Comparison of ENCODE assay signal across 35 cellular contexts in genomic region chr7:112135815-112136706, GRCh38.
A peak's percentile ranks its signal among the peaks of the same experiment; 100 is the strongest.
DNase-seq lines count a peak whose midpoint lies in the region; ATAC-seq and TF ChIP-seq lines count a peak whose summit lies in the region.
"Had no signal": no experiment of that assay in that cellular context is flagged by ENCODE, and none has a peak within 500 bp of the region (broad histone marks: within the 10 kb centered on the region; RNA-seq: fewer than 3 reads in every experiment).

No MANE protein-coding gene starts in this region.

- CTCF ChIA-PET in HEK293 (lab: Yijun Ruan, JAX): interaction anchor here (0.6 to 0.7 kb wide), 3 partner anchors 21 to 368 kb away, joined by 3 to 4 read pairs (median 4); no protein-coding TSS in a partner anchor
- CTCF ChIA-PET in CD4-positive, alpha-beta memory T cell (lab: Charles Lee; ENCODE audit: partially characterized antibody): interaction anchor here (1.0 kb wide), 1 partner anchor 14 kb away, joined by 3 read pairs; no protein-coding TSS in a partner anchor

- H3K4me3 ChIP-seq in HEK293 (ENCODE audit: low read depth, low read length) (no peak overlapping the region), fibroblast of villous mesenchyme (ENCODE audit: low read depth, low read length) (no peak overlapping the region), neural cell (ENCODE audit: low read length) (no peak overlapping the region)
- H3K4me3 ChIP-seq in CD4-positive, alpha-beta memory T cell (ENCODE audit: low read length in 2 of 2): no peak overlapping the region
- H3K4me3 ChIP-seq: adrenal gland, body of pancreas, esophagus squamous epithelium, gastrocnemius medialis, ovary, suprapubic skin had no signal

- intact Hi-C loops in CD4-positive, alpha-beta memory T cell (cut with micrococcal nuclease): no loop called here

- no peak overlapping the region for H3K4me3 Mint-ChIP-seq in CD4-positive, alpha-beta memory T cell
- H3K4me3 Mint-ChIP-seq: activated CD4-positive, alpha-beta memory T cell treated with anti-CD3 and anti-CD28 coated beads, Interleukin-2, amount 10 ng/mL, durations not matched to agents 7 days and 5 days; activated T-helper 1 cell treated with anti-CD3 and anti-CD28 coated beads, Interleukin-12 subunit alpha, Interleukin-12 subunit beta, Interleukin-2, Interleukin-4 antibody, amounts not matched to agents 30 ng/mL and 10 ng/mL and 1 ng/mL, durations not matched to agents 14 hours and 24 hours and 36 hours; CD4-positive, CD25-positive, alpha-beta regulatory T cell; central memory CD8-positive, alpha-beta T cell; dendritic cell treated with granulocyte-macrophage colony-stimulating factor and Interleukin-4, amounts not matched to agents 40 ng/mL and 50 ng/mL, for 4 days; nephron had no signal

- DNase-seq in NCI-H446 treated with DMSO at 0.1 percent for 48 hours (lab: John Stamatoyannopoulos, UW) (peak; percentile 44), fibroblast of villous mesenchyme (ENCODE audit: low read depth) (peak; percentile 48), SHP77 treated with DMSO at 0.1 percent for 48 hours (lab: John Stamatoyannopoulos, UW) (no peak)
- no peak for DNase-seq in stimulated activated CD4-positive, alpha-beta T cell treated with anti-CD3 and anti-CD28 coated beads, Interleukin-4, amount 100 ng/mL, for 24 hours
- no peak for DNase-seq in CD4-positive, alpha-beta memory T cell
- DNase-seq: activated CD4-positive, alpha-beta memory T cell treated with anti-CD3 and anti-CD28 coated beads, Interleukin-2, amount 10 ng/mL, durations not matched to agents 7 days and 5 days; activated CD8-positive, alpha-beta memory T cell treated with anti-CD3 and anti-CD28 coated beads, Interleukin-2, amount 50 U/mL, for 48 hours; activated naive CD4-positive, alpha-beta T cell treated with Interleukin-2 at 50 U/mL for 16 hours; adrenal gland; AML-193; body of pancreas; CD4-positive, CD25-positive, alpha-beta regulatory T cell; esophagus squamous epithelium; gastrocnemius medialis; HCEC 1CT; mammary epithelial cell; NCI-H1048; NCI-H1694 treated with DMSO at 0.1 percent for 48 hours; NCI-H2171; NCI-H526 treated with DMSO at 0.1 percent for 48 hours; ovary; retina; SIG-M5; small intestine; stimulated activated naive CD4-positive, alpha-beta T cell; SW 1271 had no signal

- POLR2A ChIA-PET in HEK293 (lab: Yijun Ruan, JAX): interaction anchor here (0.6 kb wide), 1 partner anchor 315 kb away, joined by 3 read pairs; no protein-coding TSS in a partner anchor
- POLR2A ChIA-PET in CD4-positive, alpha-beta memory T cell (lab: Charles Lee; ENCODE audit: partially characterized antibody): no interaction called here

- no peak for TF ChIP-seq CTCF in HEK293 (tag by site-specific recombination; IDR thresholded peaks at IDR 0.05)
- no peak for TF ChIP-seq CTCF in fibroblast of villous mesenchyme (IDR thresholded peaks at IDR 0.05; ENCODE audit: insufficient read depth, low read depth, low read length)
- TF ChIP-seq CTCF in neural cell (IDR thresholded peaks at IDR 0.05; ENCODE audit: poor library complexity, severe bottlenecking): no peak

- H3K27ac ChIP-seq in HEK293 (ENCODE audit: extremely low read depth, low read depth, low read length): 0 out of 2 replicates have a peak overlapping the region, but pooled peaks have one; percentile 34
- peak overlapping the region; percentile 1 for H3K27ac ChIP-seq in neural cell (ENCODE audit: low read length)
- H3K27ac ChIP-seq in CD4-positive, alpha-beta memory T cell (ENCODE audit: low read depth, low read length): no peak overlapping the region
- H3K27ac ChIP-seq: adrenal gland, body of pancreas, ovary, suprapubic skin had no signal

- no peak for TF ChIP-seq EP300 in neural cell (conservative IDR thresholded peaks at IDR 0.05; ENCODE audit: poor library complexity, severe bottlenecking)

- H3K27me3 ChIP-seq in neural cell (ENCODE audit: insufficient read depth, low read depth, low read length): no peaks in the 10 kb centered on the region
- H3K27me3 ChIP-seq in CD4-positive, alpha-beta memory T cell (ENCODE audit: insufficient read depth, low read length): no peaks in the 10 kb centered on the region
- H3K27me3 ChIP-seq: adrenal gland, body of pancreas, esophagus squamous epithelium, gastrocnemius medialis, ovary, suprapubic skin had no signal

- H3K4me1 Mint-ChIP-seq in CD4-positive, alpha-beta memory T cell: no peaks in the 10 kb centered on the region
- H3K4me1 Mint-ChIP-seq: CD4-positive, CD25-positive, alpha-beta regulatory T cell; central memory CD8-positive, alpha-beta T cell had no signal

- no peaks in the 10 kb centered on the region for H4K20me1 ChIP-seq in neural cell (ENCODE audit: insufficient read depth)

- H3K27me3 Mint-ChIP-seq in CD4-positive, alpha-beta memory T cell: peaks cover 0 to 3% of the 10 kb centered on the region in 2 donors
- H3K27me3 Mint-ChIP-seq: activated CD4-positive, alpha-beta memory T cell treated with anti-CD3 and anti-CD28 coated beads, Interleukin-2, amount 10 ng/mL, durations not matched to agents 7 days and 5 days; CD4-positive, CD25-positive, alpha-beta regulatory T cell; dendritic cell treated with granulocyte-macrophage colony-stimulating factor and Interleukin-4, amounts not matched to agents 40 ng/mL and 50 ng/mL, for 4 days had no signal

- no peak for TF ChIP-seq RAD21 in neural cell (conservative IDR thresholded peaks at IDR 0.05)

- H3K36me3 Mint-ChIP-seq in CD4-positive, alpha-beta memory T cell: no peaks in the 10 kb centered on the region
- H3K36me3 Mint-ChIP-seq: CD4-positive, CD25-positive, alpha-beta regulatory T cell had no signal

- peaks cover 0 to 1% (median 0%) of the 10 kb centered on the region in 8 donors for H3K9me3 Mint-ChIP-seq in CD4-positive, alpha-beta memory T cell
- H3K9me3 Mint-ChIP-seq: activated CD4-positive, alpha-beta memory T cell treated with anti-CD3 and anti-CD28 coated beads, Interleukin-2, amount 10 ng/mL, durations not matched to agents 7 days and 5 days; activated T-helper 1 cell treated with anti-CD3 and anti-CD28 coated beads, Interleukin-12 subunit alpha, Interleukin-12 subunit beta, Interleukin-2, Interleukin-4 antibody, amounts not matched to agents 30 ng/mL and 10 ng/mL and 1 ng/mL, durations not matched to agents 14 hours and 24 hours and 36 hours; central memory CD8-positive, alpha-beta T cell; dendritic cell treated with granulocyte-macrophage colony-stimulating factor and Interleukin-4, amounts not matched to agents 40 ng/mL and 50 ng/mL, for 4 days; nephron had no signal

- H2AFZ ChIP-seq in neural cell (ENCODE audit: low read depth, low read length): no peak overlapping the region

- no peaks in the 10 kb centered on the region for H3K79me2 ChIP-seq in neural cell (replicated peaks; ENCODE audit: insufficient read depth, low read length)

- no peaks in the 10 kb centered on the region for H3F3A ChIP-seq in neural cell (ENCODE audit: insufficient read depth, low read length, poor library complexity, severe bottlenecking)

- H3K27ac Mint-ChIP-seq in CD4-positive, alpha-beta memory T cell: no peak overlapping the region
- H3K27ac Mint-ChIP-seq: activated CD4-positive, alpha-beta memory T cell treated with anti-CD3 and anti-CD28 coated beads, Interleukin-2, amount 10 ng/mL, durations not matched to agents 7 days and 5 days; activated T-helper 1 cell treated with anti-CD3 and anti-CD28 coated beads, Interleukin-12 subunit alpha, Interleukin-12 subunit beta, Interleukin-2, Interleukin-4 antibody, amounts not matched to agents 30 ng/mL and 10 ng/mL and 1 ng/mL, durations not matched to agents 14 hours and 24 hours and 36 hours; CD4-positive, CD25-positive, alpha-beta regulatory T cell; dendritic cell treated with granulocyte-macrophage colony-stimulating factor and Interleukin-4, amounts not matched to agents 40 ng/mL and 50 ng/mL, for 4 days; nephron had no signal

- ATAC-seq in HG02623 (IDR thresholded peaks at IDR 0.05; ENCODE audit: unreplicated experiment): no peak
- ATAC-seq: body of pancreas, gastrocnemius medialis, Panc1 had no signal

- no peak overlapping the region for H3K9ac ChIP-seq in neural cell (ENCODE audit: low read length)

- H3K4me2 ChIP-seq in neural cell (ENCODE audit: low read length): no peak overlapping the region

- no peaks in the 10 kb centered on the region for H3K9me2 ChIP-seq in neural cell (ENCODE audit: insufficient read depth, low read length)

- H3K36me3 ChIP-seq in HEK293 (ENCODE audit: control insufficient read depth in 2 of 2, insufficient read depth in 1 of 2, low read length in 2 of 2): no peaks in the 10 kb centered on the region
- H3K36me3 ChIP-seq in neural cell (ENCODE audit: insufficient read depth, low read length): no peaks in the 10 kb centered on the region
- H3K36me3 ChIP-seq in CD4-positive, alpha-beta memory T cell (ENCODE audit: insufficient read depth, low read length): no peaks in the 10 kb centered on the region
- H3K36me3 ChIP-seq: adrenal gland, esophagus squamous epithelium, gastrocnemius medialis, ovary, suprapubic skin had no signal

- H3K9me3 ChIP-seq in HEK293 (ENCODE audit: control insufficient read depth, insufficient read depth, low read depth, low read length) (no peaks in the 10 kb centered on the region), neural cell (ENCODE audit: low read length) (no peaks in the 10 kb centered on the region)
- H3K9me3 ChIP-seq in CD4-positive, alpha-beta memory T cell (ENCODE audit: control insufficient read depth in 1 of 2, low read length in 2 of 2): no peaks in the 10 kb centered on the region
- H3K9me3 ChIP-seq: adrenal gland, body of pancreas, esophagus squamous epithelium, gastrocnemius medialis, ovary, suprapubic skin had no signal

- peaks cover 48% of the 10 kb centered on the region for H3K4me1 ChIP-seq in HEK293 (ENCODE audit: control insufficient read depth, insufficient read depth, low read length)
- no peaks in the 10 kb centered on the region for H3K4me1 ChIP-seq in CD4-positive, alpha-beta memory T cell (ENCODE audit: insufficient read depth, low read length)

TF ChIP-seq in HEK293, 187 proteins besides CTCF, POLR2A, EP300 and RAD21 (continues in another document):
- TF ChIP-seq EGR2 (tag by site-specific recombination; IDR thresholded peaks at IDR 0.05; ENCODE audit: low read depth): peak; percentile 64; the same call in 1 of the 2 replicates

TF ChIP-seq in neural cell, 6 proteins besides CTCF, POLR2A, EP300 and RAD21 (continues in another document):
- TF ChIP-seq EZH2 (IDR thresholded peaks at IDR 0.05; ENCODE audit: borderline replicate concordance, insufficient read depth, low read length, poor library complexity, severe bottlenecking): no peak
- no peak for TF ChIP-seq POLR2AphosphoS5 (IDR thresholded peaks at IDR 0.05)
- no peak for TF ChIP-seq TAF1 (IDR thresholded peaks at IDR 0.05; ENCODE audit: low read depth)
- TF ChIP-seq SMC3 (conservative IDR thresholded peaks at IDR 0.05; ENCODE audit: poor library complexity): no peak
- no peak for TF ChIP-seq MXI1 (conservative IDR thresholded peaks at IDR 0.05; ENCODE audit: poor library complexity, severe bottlenecking)

Comparison
In these comparisons a context has a peak if more than half of its experiments do, and no peak if none do; other contexts are left out.
1. DNase-seq: peak in NCI-H446 treated with DMSO at 0.1 percent for 48 hours (single experiment) and fibroblast of villous mesenchyme (single experiment); none in SHP77 treated with DMSO at 0.1 percent for 48 hours (single experiment), stimulated activated CD4-positive, alpha-beta T cell treated with anti-CD3 and anti-CD28 coated beads, Interleukin-4, amount 100 ng/mL, for 24 hours (single experiment) and CD4-positive, alpha-beta memory T cell (0 of 5).